ENCODE assay signal across 8 cellular contexts in genomic region chr10:110502072-110502845, GRCh38. TPM values are rescaled to one million over a fixed set of nuclear protein-coding genes. Genes with fewer than 3 reads are reported as not detected.
DNase-seq lines count a peak whose midpoint lies in the region; ATAC-seq and TF ChIP-seq lines count a peak whose summit lies in the region.

No MANE protein-coding gene starts in this region.

- TF ChIP-seq CTCF in heart right ventricle (IDR thresholded peaks at IDR 0.05) (no peak), hepatocyte (IDR thresholded peaks at IDR 0.05; ENCODE audit: poor library complexity) (no peak), upper lobe of right lung (IDR thresholded peaks at IDR 0.05) (no peak)

- H3K4me3 ChIP-seq in heart right ventricle = peak overlapping the region in 5 of 10 donors; percentile 71 to 94 (median 88)
- no peak overlapping the region for H3K4me3 ChIP-seq in hepatocyte
- peak overlapping the region; percentile 88 for H3K4me3 ChIP-seq in upper lobe of right lung

- H3K9me2 ChIP-seq in hepatocyte (replicated peaks; ENCODE audit: insufficient read depth) = no peaks in the 10 kb centered on the region

- peak overlapping the region; percentile 97 for H3K27ac Mint-ChIP-seq in activated CD4-positive, alpha-beta memory T cell treated with anti-CD3 and anti-CD28 coated beads for 36 hours

- H3K4me2 ChIP-seq in hepatocyte = peak overlapping the region; percentile 86

- H2AFZ ChIP-seq in hepatocyte = no peak overlapping the region

- no peaks in the 10 kb centered on the region for H3K27me3 Mint-ChIP-seq in activated CD4-positive, alpha-beta memory T cell treated with anti-CD3 and anti-CD28 coated beads for 36 hours

- H3K27me3 ChIP-seq in heart right ventricle (peaks cover 0 to 8% (median 0%) of the 10 kb centered on the region in 7 donors), hepatocyte (peaks cover 16% of the 10 kb centered on the region), upper lobe of right lung (no peaks in the 10 kb centered on the region)

- H3K36me3 ChIP-seq in heart right ventricle (peaks cover 0 to 24% (median 4%) of the 10 kb centered on the region in 9 donors), hepatocyte (replicated peaks; ENCODE audit: insufficient read depth, low read depth) (no peaks in the 10 kb centered on the region), upper lobe of right lung (peaks cover 9% of the 10 kb centered on the region)

- 40 to 41% methylated on average over 6 of the region's 6 CpGs for WGBS in heart right ventricle, 2 donors
- 63% methylated on average over 6 of the region's 6 CpGs for WGBS in hepatocyte (ENCODE audit: low lambda C conversion rate, missing lambda C conversion rate)

- DNase-seq in heart right ventricle (no peak), Right ventricle myocardium superior (no peak), hepatocyte (ENCODE audit: low spot score) (no peak), upper lobe of right lung (no peak), NCI-H69 (lab: John Stamatoyannopoulos, UW) (no peak), NCI-H2029 treated with DMSO at 0.1 percent for 48 hours (lab: John Stamatoyannopoulos, UW) (no peak)
- DNase-seq in activated CD4-positive, alpha-beta memory T cell treated with anti-CD3 and anti-CD28 coated beads for 36 hours = no peak

- ATAC-seq in heart right ventricle = no peak
- no peak for ATAC-seq in Right ventricle myocardium superior (ENCODE audit: poor library complexity)
- no peak for ATAC-seq in upper lobe of right lung
- ATAC-seq in HG02884 (IDR thresholded peaks at IDR 0.05; ENCODE audit: unreplicated experiment) = no peak

- H4K20me1 ChIP-seq in hepatocyte (ENCODE audit: insufficient read depth, poor library complexity, severe bottlenecking) = peaks cover 3% of the 10 kb centered on the region

- POLR2A ChIA-PET in activated CD4-positive, alpha-beta memory T cell treated with anti-CD3 and anti-CD28 coated beads for 36 hours (lab: Charles Lee) = interaction anchor here (1.2 to 4.8 kb wide), 8 partner anchors 10 to 197 kb away, joined by 3 to 38 read pairs (median 10); partner anchors contain the start of gene SMNDC1

- H3K4me1 Mint-ChIP-seq in activated CD4-positive, alpha-beta memory T cell treated with anti-CD3 and anti-CD28 coated beads for 36 hours (ENCODE audit: low read depth) = peaks cover 73% of the 10 kb centered on the region

- H3K27ac ChIP-seq in heart right ventricle = peak overlapping the region in 9 of 10 donors; percentile 89 to 98 (median 95)
- peak overlapping the region; percentile 45 for H3K27ac ChIP-seq in hepatocyte
- peak overlapping the region; percentile 62 for H3K27ac ChIP-seq in upper lobe of right lung

- H3K9me3 ChIP-seq in heart right ventricle (no peaks in the 10 kb centered on the region), hepatocyte (ENCODE audit: low read depth) (no peaks in the 10 kb centered on the region), upper lobe of right lung (no peaks in the 10 kb centered on the region)

- CTCF ChIA-PET in activated CD4-positive, alpha-beta memory T cell treated with anti-CD3 and anti-CD28 coated beads for 36 hours (lab: Charles Lee) = interaction anchor here (0.8 to 12.4 kb wide), 8 partner anchors 44 to 197 kb away, joined by 3 to 221 read pairs (median 7); partner anchors contain the start of gene SMNDC1

- no peaks in the 10 kb centered on the region for H3K9me3 Mint-ChIP-seq in activated CD4-positive, alpha-beta memory T cell treated with anti-CD3 and anti-CD28 coated beads for 36 hours

- intact Hi-C loops in heart right ventricle (cut with DNase I) (loop anchor here in 4 of 10 donors (5.0 to 10.0 kb wide), 3 partner anchors 35 to 277 kb away; no protein-coding TSS in a partner anchor), Right ventricle myocardium superior (cut with DNase I) (no loop called here), upper lobe of right lung (cut with DNase I) (no loop called here)
- intact Hi-C loops in activated CD4-positive, alpha-beta memory T cell treated with anti-CD3 and anti-CD28 coated beads for 36 hours (cut with micrococcal nuclease) = loop anchor here (5.0 kb wide), 1 partner anchor 365 kb away; no protein-coding TSS in a partner anchor

- peaks cover 20 to 89% (median 82%) of the 10 kb centered on the region in 9 donors for H3K4me1 ChIP-seq in heart right ventricle
- H3K4me1 ChIP-seq in hepatocyte (ENCODE audit: insufficient read depth) = peaks cover 32% of the 10 kb centered on the region
- H3K4me1 ChIP-seq in upper lobe of right lung = peaks cover 83% of the 10 kb centered on the region

- H3K36me3 Mint-ChIP-seq in activated CD4-positive, alpha-beta memory T cell treated with anti-CD3 and anti-CD28 coated beads for 36 hours = peaks cover 89% of the 10 kb centered on the region

- peak overlapping the region; percentile 96 for H3K4me3 Mint-ChIP-seq in activated CD4-positive, alpha-beta memory T cell treated with anti-CD3 and anti-CD28 coated beads for 36 hours

- peaks cover 12% of the 10 kb centered on the region for H3K79me2 ChIP-seq in hepatocyte

RNA-seq across cellular contexts. Expression of gene DUSP5, which starts 4.6 kb away (rescaled TPM):
- total RNA-seq in heart right ventricle (10 to 100 TPM in 9 of 10 donors, 1 to 10 TPM in 1; 9.0 to 53.7 (median 22.9) TPM), Right ventricle myocardium superior (6.8 TPM), hepatocyte (47.5 and 49.6 TPM in 2 replicates), upper lobe of right lung (24.0 TPM)
- polyA plus RNA-seq in heart right ventricle (10 to 100 TPM in 1 of 2 donors, 1 to 10 TPM in 1; 5.3 to 20.2 TPM), hepatocyte (54.2 and 60.7 TPM in 2 replicates)
- total RNA-seq in activated CD4-positive, alpha-beta memory T cell treated with anti-CD3 and anti-CD28 coated beads for 36 hours = 100 to 1,000 TPM; 171 to 176 TPM

Comparison
In these comparisons a context has a peak if more than half of its experiments do, and no peak if none do; other contexts are left out.
1. H3K27ac ChIP-seq: peak in every context shown above with its lines; median percentile 95 in heart right ventricle; 62 in upper lobe of right lung; 45 in hepatocyte.